Comparison of ENCODE assay signal across 14 cellular contexts in the genomic region with DNA sequence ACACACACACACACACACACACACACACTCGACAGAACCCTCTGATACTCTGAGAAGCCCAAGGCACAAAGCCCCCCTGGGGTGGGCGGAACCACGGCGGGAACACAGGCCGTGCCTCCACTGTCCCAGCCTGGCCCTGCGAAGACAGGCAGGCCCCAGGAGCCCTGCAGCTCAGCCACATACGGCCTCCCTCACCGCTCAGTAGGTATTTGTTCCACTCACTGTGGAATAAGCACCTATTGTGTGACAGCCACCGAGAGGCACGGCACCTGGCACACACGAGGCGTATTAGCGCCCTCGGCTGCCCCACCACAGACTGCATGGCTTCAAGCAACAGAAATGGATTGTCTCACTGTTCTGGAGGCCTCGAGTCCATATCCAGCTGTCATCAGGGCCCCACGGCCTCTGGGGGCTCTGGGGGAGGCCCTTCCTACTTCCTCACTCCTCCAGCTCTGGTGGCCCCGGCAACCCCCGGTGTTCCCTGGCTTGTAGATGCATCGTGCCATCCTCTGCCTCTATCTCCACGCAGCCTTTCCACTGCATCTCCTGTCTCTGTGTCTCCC.
DNase-seq lines count a peak whose midpoint lies in the region; ATAC-seq and TF ChIP-seq lines count a peak whose summit lies in the region.
"Had no signal": no experiment of that assay in that cellular context is flagged by ENCODE, and none has a peak within 500 bp of the region (broad histone marks: within the 10 kb centered on the region; RNA-seq: fewer than 3 reads in every experiment).

No MANE protein-coding gene starts in this region.

- peaks cover 7% of the 10 kb centered on the region for H3K36me3 Mint-ChIP-seq in HFFc6 (ENCODE audit: low read depth)

- H3K9me3 ChIP-seq in iPS-20b (ENCODE audit: insufficient read depth, low read depth, low read length) (no peaks in the 10 kb centered on the region), sigmoid colon (no peaks in the 10 kb centered on the region)

- H3K4me1 ChIP-seq in iPS-20b (ENCODE audit: insufficient read depth, low read length) (peaks cover 22% of the 10 kb centered on the region; the same call in 1 of the 2 replicates), sigmoid colon (peaks cover 0 to 94% (median 90%) of the 10 kb centered on the region in 4 donors)

- no peaks in the 10 kb centered on the region for H3K36me3 ChIP-seq in iPS-20b (ENCODE audit: insufficient read depth, low read depth, low read length)
- no peaks in the 10 kb centered on the region for H3K36me3 ChIP-seq in sigmoid colon

- peak; percentile 29 for ATAC-seq in SK-N-SH treated with all-trans-retinoic acid at 6 μM for 48 hours
- ATAC-seq in HG03354 (IDR thresholded peaks at IDR 0.05; ENCODE audit: poor library complexity, severe bottlenecking, unreplicated experiment), result no peak
- ATAC-seq in GM19035 (IDR thresholded peaks at IDR 0.05; ENCODE audit: unreplicated experiment), result no peak

- H3K27ac ChIP-seq in iPS-20b (ENCODE audit: low read length) (peak overlapping the region; percentile 25), sigmoid colon (peak overlapping the region; percentile 67 to 81 (median 75))

- no peaks in the 10 kb centered on the region; the same call in 1 of the 2 replicates for H3K27me3 Mint-ChIP-seq in HFFc6 (ENCODE audit: insufficient read depth)
- H3K27me3 Mint-ChIP-seq: activated CD4-positive, alpha-beta memory T cell treated with anti-CD3 and anti-CD28 coated beads, Interleukin-2, amount 10 ng/mL, durations not matched to agents 7 days and 5 days had no signal

- TF ChIP-seq EP300 in sigmoid colon (IDR thresholded peaks at IDR 0.05), result no peak

- 75 to 89% methylated on average over 20 of the region's 20 CpGs for WGBS in sigmoid colon, 2 donors

- no peak overlapping the region for H3K4me3 Mint-ChIP-seq in HFFc6
- H3K4me3 Mint-ChIP-seq: activated CD4-positive, alpha-beta memory T cell treated with anti-CD3 and anti-CD28 coated beads, Interleukin-2, amount 10 ng/mL, durations not matched to agents 7 days and 5 days; T-helper 2 cell treated with Interferon-gamma antibody and Interleukin-4, amounts not matched to agents 5 μg/mL and 100 μg/mL, for 36 hours had no signal

- DNase-seq in HFFc6 (no peak), sigmoid colon (no peak), NCI-H82 (lab: John Stamatoyannopoulos, UW) (no peak)
- DNase-seq: activated CD4-positive, alpha-beta memory T cell treated with anti-CD3 and anti-CD28 coated beads, Interleukin-2, amount 10 ng/mL, durations not matched to agents 7 days and 5 days; activated naive CD4-positive, alpha-beta T cell treated with Interleukin-2 at 50 U/mL for 16 hours; NCI-H187 treated with DMSO at 0.1 percent for 48 hours; stimulated activated CD4-positive, alpha-beta T cell treated with anti-CD3 and anti-CD28 coated beads, Interleukin-4, amount 100 ng/mL, for 1 hour; stimulated activated naive CD4-positive, alpha-beta T cell treated with Interleukin-2 at 50 U/mL for 16 hours had no signal

- H3K9me3 Mint-ChIP-seq in HFFc6, result no peaks in the 10 kb centered on the region; the same call in 1 of the 2 replicates
- H3K9me3 Mint-ChIP-seq: activated CD4-positive, alpha-beta memory T cell treated with anti-CD3 and anti-CD28 coated beads, Interleukin-2, amount 10 ng/mL, durations not matched to agents 7 days and 5 days; T-helper 2 cell treated with Interferon-gamma antibody and Interleukin-4, amounts not matched to agents 5 μg/mL and 100 μg/mL, for 36 hours had no signal

- H3K9ac ChIP-seq in iPS-20b (ENCODE audit: low read depth, low read length), result peak overlapping the region; percentile 46; the same call in 1 of the 2 replicates

- no peak for TF ChIP-seq POLR2A in sigmoid colon (IDR thresholded peaks at IDR 0.05)

- H3K4me3 ChIP-seq in iPS-20b (ENCODE audit: low read length), result no peak overlapping the region
- H3K4me3 ChIP-seq in sigmoid colon, result no peak overlapping the region
- H3K4me3 ChIP-seq: lung had no signal

- intact Hi-C loops in sigmoid colon (cut with DNase I), result no loop called here

- H3K4me1 Mint-ChIP-seq in HFFc6 (ENCODE audit: low read depth), result peaks cover 78% of the 10 kb centered on the region

- H3K27me3 ChIP-seq in iPS-20b (ENCODE audit: insufficient read depth, low read length) (no peaks in the 10 kb centered on the region), sigmoid colon (no peaks in the 10 kb centered on the region)

- H3K27ac Mint-ChIP-seq in HFFc6, result peak overlapping the region; percentile 73
- H3K27ac Mint-ChIP-seq: activated CD4-positive, alpha-beta memory T cell treated with anti-CD3 and anti-CD28 coated beads, Interleukin-2, amount 10 ng/mL, durations not matched to agents 7 days and 5 days; T-helper 2 cell treated with Interferon-gamma antibody and Interleukin-4, amounts not matched to agents 5 μg/mL and 100 μg/mL, for 36 hours had no signal

- TF ChIP-seq CTCF in HFFc6 (IDR thresholded peaks at IDR 0.05) (no peak), sigmoid colon (IDR thresholded peaks at IDR 0.05) (no peak)

TF ChIP-seq in SK-N-SH treated with all-trans-retinoic acid at 6 μM for 48 hours, 23 proteins besides CTCF, POLR2A, EP300 and RAD21:
- no peak for TF ChIP-seq ZFP3 (CRISPR knock-in tag; IDR thresholded peaks at IDR 0.05)
- no peak for TF ChIP-seq ZNF8 (CRISPR knock-in tag; IDR thresholded peaks at IDR 0.05)
- no peak for TF ChIP-seq GLIS3 (CRISPR knock-in tag; IDR thresholded peaks at IDR 0.05)
- TF ChIP-seq TOX (CRISPR knock-in tag; IDR thresholded peaks at IDR 0.05; ENCODE audit: borderline replicate concordance), result no peak
- no peak for TF ChIP-seq ZNF70 (CRISPR knock-in tag; IDR thresholded peaks at IDR 0.05)
- TF ChIP-seq, protein P1, sequence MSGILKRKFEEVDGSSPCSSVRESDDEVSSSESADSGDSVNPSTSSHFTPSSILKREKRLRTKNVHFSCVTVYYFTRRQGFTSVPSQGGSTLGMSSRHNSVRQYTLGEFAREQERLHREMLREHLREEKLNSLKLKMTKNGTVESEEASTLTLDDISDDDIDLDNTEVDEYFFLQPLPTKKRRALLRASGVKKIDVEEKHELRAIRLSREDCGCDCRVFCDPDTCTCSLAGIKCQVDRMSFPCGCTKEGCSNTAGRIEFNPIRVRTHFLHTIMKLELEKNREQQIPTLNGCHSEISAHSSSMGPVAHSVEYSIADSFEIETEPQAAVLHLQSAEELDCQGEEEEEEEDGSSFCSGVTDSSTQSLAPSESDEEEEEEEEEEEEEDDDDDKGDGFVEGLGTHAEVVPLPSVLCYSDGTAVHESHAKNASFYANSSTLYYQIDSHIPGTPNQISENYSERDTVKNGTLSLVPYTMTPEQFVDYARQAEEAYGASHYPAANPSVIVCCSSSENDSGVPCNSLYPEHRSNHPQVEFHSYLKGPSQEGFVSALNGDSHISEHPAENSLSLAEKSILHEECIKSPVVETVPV (CRISPR knock-in tag; IDR thresholded peaks at IDR 0.05), result no peak
- no peak for TF ChIP-seq OSR1 (CRISPR knock-in tag; IDR thresholded peaks at IDR 0.05)
- TF ChIP-seq SNAI2 (CRISPR knock-in tag; IDR thresholded peaks at IDR 0.05), result no peak
- TF ChIP-seq CSDC2 (CRISPR knock-in tag; IDR thresholded peaks at IDR 0.05), result no peak
- TF ChIP-seq TCF4 (CRISPR knock-in tag; IDR thresholded peaks at IDR 0.05; ENCODE audit: borderline replicate concordance), result no peak
- TF ChIP-seq ZNF565 (CRISPR knock-in tag; conservative IDR thresholded peaks at IDR 0.05; ENCODE audit: low read depth), result no peak
